Comparison of ENCODE assay signal across 8 cellular contexts in genomic region chr15:63089260-63090043, GRCh38. TPM values are rescaled to one million over a fixed set of nuclear protein-coding genes. Genes with fewer than 3 reads are reported as not detected.
A peak's percentile ranks its signal among the peaks of the same experiment; 100 is the strongest.
DNase-seq lines count a peak whose midpoint lies in the region; ATAC-seq, FAIRE-seq and TF ChIP-seq lines count a peak whose summit lies in the region.

No MANE protein-coding gene starts in this region.

- TF ChIP-seq CTCF in astrocyte of the spinal cord (IDR thresholded peaks at IDR 0.05; ENCODE audit: low read depth, low read length) (no peak), lower lobe of right lung (IDR thresholded peaks at IDR 0.05) (no peak)

- no peaks in the 10 kb centered on the region for H3K9me3 ChIP-seq in lower lobe of right lung

- ATAC-seq in lower lobe of right lung, result no peak
- ATAC-seq in HG03354 (IDR thresholded peaks at IDR 0.05; ENCODE audit: poor library complexity, severe bottlenecking, unreplicated experiment), result no peak
- no peak for ATAC-seq in GM21390 (IDR thresholded peaks at IDR 0.05; ENCODE audit: unreplicated experiment)

- H3K27ac ChIP-seq in lower lobe of right lung, result peak overlapping the region; percentile 24

- H3K36me3 ChIP-seq in lower lobe of right lung, result no peaks in the 10 kb centered on the region

- H3K4me1 ChIP-seq in lower lobe of right lung, result peaks cover 18% of the 10 kb centered on the region

- no peak overlapping the region for H3K4me3 ChIP-seq in astrocyte of the spinal cord (ENCODE audit: low read depth, low read length)
- H3K4me3 ChIP-seq in lower lobe of right lung, result no peak overlapping the region

- intact Hi-C loops in lower lobe of right lung (cut with DNase I), result loop anchor here (10.0 kb wide), 1 partner anchor 245 kb away; no protein-coding TSS in a partner anchor

- in situ Hi-C loops in astrocyte of the spinal cord (cut with HindIII; ENCODE audit: low sequenced_read_pairs), result no loop called here

- DNase-seq in AG20443 (ENCODE audit: low spot score) (peak; percentile 86), HuH-7 (ENCODE audit: low spot score) (peak; percentile 38), astrocyte of the spinal cord (ENCODE audit: low read depth, low spot score) (peak; percentile 88), lower lobe of right lung (no peak), GM19239 (ENCODE audit: insufficient read length, low spot score) (no peak), DMS53 (lab: John Stamatoyannopoulos, UW) (no peak)

- FAIRE-seq in GM19239 (lab: Jason Lieb, UNC), result no peak

- H3K27me3 ChIP-seq in lower lobe of right lung (ENCODE audit: low read depth), result no peaks in the 10 kb centered on the region

RNA-seq across cellular contexts. Expression of gene LACTB, which starts 32.2 kb away (rescaled TPM):
- 34.7 TPM for total RNA-seq in lower lobe of right lung

RNA-seq across cellular contexts. Expression of gene TPM1, which starts 46.9 kb away (rescaled TPM):
- total RNA-seq in lower lobe of right lung, result 137 TPM

Comparison
In these comparisons a context has a peak if more than half of its experiments do, and no peak if none do; other contexts are left out.
1. DNase-seq: peak in AG20443 (single experiment), HuH-7 (single experiment) and astrocyte of the spinal cord (single experiment); none in lower lobe of right lung (single experiment), GM19239 (single experiment) and DMS53 (single experiment).